ENCODE assay signal across 24 cellular contexts in the genomic region with DNA sequence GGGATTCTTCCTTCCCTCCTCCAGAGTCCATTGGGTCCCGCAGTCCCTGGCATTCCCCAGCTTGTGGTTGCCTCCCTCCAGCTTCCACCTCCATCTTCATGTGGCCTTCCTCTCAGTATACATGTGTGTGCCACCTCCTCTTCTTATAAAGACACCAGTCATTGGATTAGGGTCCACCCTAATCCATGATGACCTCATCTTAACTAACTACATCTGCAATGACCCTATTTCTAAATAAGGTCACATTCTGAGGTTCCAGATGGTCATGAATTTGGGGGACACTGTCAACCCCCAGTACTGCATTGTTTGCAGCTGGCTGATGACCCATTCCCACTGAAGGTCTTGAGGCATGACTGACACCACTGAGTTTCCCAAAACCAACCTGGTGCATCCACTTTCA.
A peak's percentile ranks its signal among the peaks of the same experiment; 100 is the strongest.
DNase-seq lines count a peak whose midpoint lies in the region; ATAC-seq and TF ChIP-seq lines count a peak whose summit lies in the region.
"Had no signal": no experiment of that assay in that cellular context is flagged by ENCODE, and none has a peak within 500 bp of the region (broad histone marks: within the 10 kb centered on the region; RNA-seq: fewer than 3 reads in every experiment).

No MANE protein-coding gene starts in this region.

- no peak for TF ChIP-seq CTCF in left lung (IDR thresholded peaks at IDR 0.05)
- TF ChIP-seq CTCF in sigmoid colon (IDR thresholded peaks at IDR 0.05), result no peak

- no peaks in the 10 kb centered on the region for H3K36me3 ChIP-seq in left lung
- H3K36me3 ChIP-seq in sigmoid colon, result no peaks in the 10 kb centered on the region
- no peaks in the 10 kb centered on the region for H3K36me3 ChIP-seq in GM23248 (ENCODE audit: low read depth)
- H3K36me3 ChIP-seq: BE2C; BLaER1 treated with 17β-estradiol and CSF1 and Interleukin-3, amounts not matched to agents 10 nM and 100 nM had no signal

- H3K4me3 ChIP-seq in left lung (no peak overlapping the region), sigmoid colon (no peak overlapping the region), GM23248 (no peak overlapping the region)
- H3K4me3 ChIP-seq: A549; BLaER1 treated with 17β-estradiol and CSF1 and Interleukin-3, amounts not matched to agents 10 nM and 100 nM; GM23338 had no signal

- H3K27me3 ChIP-seq in left lung (no peaks in the 10 kb centered on the region), sigmoid colon (peaks cover 0 to 3% (median 0%) of the 10 kb centered on the region in 3 donors), GM23248 (replicated peaks; ENCODE audit: insufficient read depth) (no peaks in the 10 kb centered on the region)
- H3K27me3 ChIP-seq: BE2C; BLaER1 treated with 17β-estradiol and CSF1 and Interleukin-3, amounts not matched to agents 10 nM and 100 nM had no signal

- H3K27ac ChIP-seq in left lung (peak overlapping the region; percentile 51 to 64), sigmoid colon (no peak overlapping the region), GM23248 (no peak overlapping the region)
- H3K27ac ChIP-seq: A549; BLaER1 treated with 17β-estradiol and CSF1 and Interleukin-3, amounts not matched to agents 10 nM and 100 nM had no signal

- ATAC-seq in left cardiac atrium (no peak), left lung (no peak), GM21786 (IDR thresholded peaks at IDR 0.05; ENCODE audit: unreplicated experiment) (no peak)
- ATAC-seq: A549, GM23338, HCT116 had no signal

- no peak for TF ChIP-seq EP300 in sigmoid colon (IDR thresholded peaks at IDR 0.05)

- peak; percentile 74 for DNase-seq in cardiac septum (ENCODE audit: low spot score)
- DNase-seq in left cardiac atrium, result no peak
- DNase-seq in left lung, result no peak
- DNase-seq in sigmoid colon, result peak; percentile 17
- DNase-seq in GM03348 (ENCODE audit: low spot score), result no peak
- DNase-seq in GM23248, result no peak
- DNase-seq: 8988T; ACHN; AML-193; BE2C; Calu3; CD4-positive, alpha-beta T cell; CD8-positive, alpha-beta memory T cell; COR-L47; DMS53; DMS79 treated with DMSO at 0.1 percent for 48 hours; GF-D8; H9; HFFc6 had no signal

- H3K9me3 ChIP-seq in left lung (no peaks in the 10 kb centered on the region), sigmoid colon (no peaks in the 10 kb centered on the region), GM23248 (ENCODE audit: low read depth) (no peaks in the 10 kb centered on the region)
- H3K9me3 ChIP-seq: A549; BE2C; BLaER1 treated with 17β-estradiol and CSF1 and Interleukin-3, amounts not matched to agents 10 nM and 100 nM had no signal

- H3K4me2 ChIP-seq in GM23248 (ENCODE audit: unreplicated experiment), result no peak overlapping the region
- H3K4me2 ChIP-seq: A549; BLaER1 treated with 17β-estradiol and CSF1 and Interleukin-3, amounts not matched to agents 10 nM and 100 nM; GM23338 had no signal

- intact Hi-C loops in cardiac septum (cut with DNase I) (no loop called here), left cardiac atrium (cut with DNase I) (no loop called here), left lung (cut with DNase I) (no loop called here), sigmoid colon (cut with DNase I) (no loop called here)

- H3K79me2 ChIP-seq in GM23248 (ENCODE audit: insufficient read depth), result no peaks in the 10 kb centered on the region

- H3K9me2 ChIP-seq in GM23248 (ENCODE audit: insufficient read depth), result no peaks in the 10 kb centered on the region

- no peaks in the 10 kb centered on the region for H3F3A ChIP-seq in GM23248 (ENCODE audit: insufficient read depth)

- in situ Hi-C loops in GM23248 (cut with MboI), result no loop called here

- no peak for TF ChIP-seq POLR2A in sigmoid colon (IDR thresholded peaks at IDR 0.05)

- no peaks in the 10 kb centered on the region for H4K20me1 ChIP-seq in GM23248 (ENCODE audit: insufficient read depth)

- H3K4me1 ChIP-seq in left lung, result peaks cover 25 to 53% of the 10 kb centered on the region in 2 donors
- H3K4me1 ChIP-seq in sigmoid colon, result no peaks in the 10 kb centered on the region
- H3K4me1 ChIP-seq in GM23248 (ENCODE audit: insufficient read depth), result peaks cover 3% of the 10 kb centered on the region
- H3K4me1 ChIP-seq: A549, BE2C had no signal

- WGBS in sigmoid colon, 2 donors, result 97 to 98% methylated on average over 1 of the region's 1 CpG
- WGBS in GM23248 (ENCODE audit: low coverage in 1 of 2, low lambda C conversion rate in 2 of 2, missing lambda C conversion rate in 2 of 2), 2 experiments, result 77 to 94% methylated on average over 1 of the region's 1 CpG

- H2AFZ ChIP-seq in GM23248, result no peak overlapping the region
- H2AFZ ChIP-seq: GM23338 had no signal

- no peak overlapping the region for H3K9ac ChIP-seq in GM23248
- H3K9ac ChIP-seq: BLaER1 treated with 17β-estradiol and CSF1 and Interleukin-3, amounts not matched to agents 10 nM and 100 nM had no signal

Comparison
In these comparisons a context has a peak if more than half of its experiments do, and no peak if none do; other contexts are left out.
1. DNase-seq: peak in cardiac septum (single experiment) and sigmoid colon (single experiment); none in left cardiac atrium (single experiment), left lung (0 of 2), GM03348 (single experiment) and GM23248 (single experiment).
2. H3K27ac ChIP-seq: peak in left lung (2 of 2); none in sigmoid colon (0 of 4) and GM23248 (single experiment).